ENCODE assay signal across 35 cellular contexts in genomic region chr7:128726673-128727072, GRCh38. TPM values are rescaled to one million over a fixed set of nuclear protein-coding genes. Genes with fewer than 3 reads are reported as not detected.
"Had no signal": no experiment of that assay in that cellular context is flagged by ENCODE, and none has a peak within 500 bp of the region (broad histone marks: within the 10 kb centered on the region; RNA-seq: fewer than 3 reads in every experiment).

No MANE protein-coding gene starts in this region.

- H3K36me3 Mint-ChIP-seq: activated naive CD4-positive, alpha-beta T cell treated with anti-CD3 and anti-CD28 coated beads, Interleukin-2, amount 50 U/mL, for 24 hours; activated naive CD8-positive, alpha-beta T cell treated with anti-CD3 and anti-CD28 coated beads, Interleukin-2, amount 10 ng/mL, durations not matched to agents 7 days and 5 days; WTC11 had no signal

- H3K27ac Mint-ChIP-seq: activated CD4-positive, alpha-beta T cell treated with anti-CD3 and anti-CD28 coated beads for 36 hours; activated CD4-positive, alpha-beta T cell treated with anti-CD3 and anti-CD28 coated beads, Interleukin-2, amount 10 ng/mL, durations not matched to agents 7 days and 5 days; activated CD8-positive, alpha-beta T cell treated with anti-CD3 and anti-CD28 coated beads, Interleukin-2, amount 10 ng/mL, durations not matched to agents 7 days and 5 days; activated naive CD4-positive, alpha-beta T cell treated with anti-CD3 and anti-CD28 coated beads, Interleukin-2, amount 50 U/mL, for 24 hours; activated naive CD8-positive, alpha-beta T cell treated with anti-CD3 and anti-CD28 coated beads, Interleukin-2, amount 10 ng/mL, durations not matched to agents 7 days and 5 days; activated T-cell treated with anti-CD3 and anti-CD28 coated beads, Interleukin-2, amount 50 U/mL, for 24 hours; activated T-helper 2 cell treated with anti-CD3 and anti-CD28 coated beads, Interferon-gamma antibody, Interleukin-2, Interleukin-4, amounts not matched to agents 10 μg/mL and 5 μg/mL and 100 μg/mL, durations not matched to agents 14 hours and 24 hours and 36 hours; T-helper 1 cell treated with Interleukin-12 subunit alpha and Interleukin-12 subunit beta and Interleukin-4 antibody, amounts not matched to agents 30 μg/mL and 1 μg/mL, for 36 hours; T-helper 2 cell treated with Interferon-gamma antibody and Interleukin-4, amounts not matched to agents 5 μg/mL and 100 μg/mL, for 36 hours; WTC11 had no signal

- H3K4me1 ChIP-seq: body of pancreas had no signal

- DNase-seq: activated CD4-positive, alpha-beta T cell treated with anti-CD3 and anti-CD28 coated beads for 36 hours; activated CD4-positive, alpha-beta T cell treated with anti-CD3 and anti-CD28 coated beads, Interleukin-2, amount 10 ng/mL, durations not matched to agents 7 days and 5 days; activated CD4-positive, alpha-beta T cell treated with anti-CD3 and anti-CD28 coated beads, Interleukin-2, amount 50 U/mL, for 48 hours; activated CD8-positive, alpha-beta T cell treated with anti-CD3 and anti-CD28 coated beads, Interleukin-2, amount 10 ng/mL, durations not matched to agents 7 days and 5 days; activated gamma-delta T cell; activated naive CD4-positive, alpha-beta T cell treated with Interleukin-2 at 50 U/mL for 16 hours; activated naive CD8-positive, alpha-beta T cell treated with anti-CD3 and anti-CD28 coated beads, Interleukin-2, amount 10 ng/mL, durations not matched to agents 7 days and 5 days; activated T-cell treated with anti-CD3 and anti-CD28 coated beads, Interleukin-2, amount 50 U/mL, for 24 hours; body of pancreas; MM.1S; MV-4-11; NCI-H1092; NCI-H146; NCI-H1930; NCI-H2081 treated with DMSO at 0.1 percent for 48 hours; NCI-H345; NCI-H524 treated with DMSO at 0.1 percent for 48 hours; SHP77; SJCRH30 had no signal

- FAIRE-seq: astrocyte, TTC549 had no signal

- H3K27ac ChIP-seq: body of pancreas, cardiac muscle cell, KMS-11, SJCRH30, SK-N-MC had no signal

- ATAC-seq: activated CD4-positive, alpha-beta T cell treated with anti-CD3 and anti-CD28 coated beads for 36 hours; activated CD4-positive, CD25-positive, alpha-beta regulatory T cell treated with anti-CD3 and anti-CD28 coated beads, Interleukin-2, amount 50 U/mL, for 24 hours; activated CD8-positive, alpha-beta T cell treated with anti-CD3 and anti-CD28 coated beads, Interleukin-2, amount 10 ng/mL, durations not matched to agents 7 days and 5 days; body of pancreas; Panc1; WTC11 had no signal

- H3K9me3 Mint-ChIP-seq: activated CD4-positive, alpha-beta T cell treated with anti-CD3 and anti-CD28 coated beads, Interleukin-2, amount 10 ng/mL, durations not matched to agents 7 days and 5 days; activated naive CD4-positive, alpha-beta T cell treated with anti-CD3 and anti-CD28 coated beads, Interleukin-2, amount 50 U/mL, for 24 hours; activated naive CD8-positive, alpha-beta T cell treated with anti-CD3 and anti-CD28 coated beads, Interleukin-2, amount 10 ng/mL, durations not matched to agents 7 days and 5 days; activated T-cell treated with anti-CD3 and anti-CD28 coated beads, Interleukin-2, amount 50 U/mL, for 24 hours; activated T-helper 2 cell treated with anti-CD3 and anti-CD28 coated beads, Interferon-gamma antibody, Interleukin-2, Interleukin-4, amounts not matched to agents 10 μg/mL and 5 μg/mL and 100 μg/mL, durations not matched to agents 14 hours and 24 hours and 36 hours; central memory CD8-positive, alpha-beta T cell; T-helper 1 cell treated with Interleukin-12 subunit alpha and Interleukin-12 subunit beta and Interleukin-4 antibody, amounts not matched to agents 30 μg/mL and 1 μg/mL, for 36 hours; T-helper 2 cell treated with Interferon-gamma antibody and Interleukin-4, amounts not matched to agents 5 μg/mL and 100 μg/mL, for 36 hours; WTC11 had no signal

- H3K36me3 ChIP-seq: cardiac muscle cell, SJCRH30 had no signal

- H3K4me2 ChIP-seq: KMS-11 had no signal

- H3K4me3 Mint-ChIP-seq: activated CD4-positive, alpha-beta T cell treated with anti-CD3 and anti-CD28 coated beads for 36 hours; activated CD4-positive, alpha-beta T cell treated with anti-CD3 and anti-CD28 coated beads, Interleukin-2, amount 10 ng/mL, durations not matched to agents 7 days and 5 days; activated CD8-positive, alpha-beta T cell treated with anti-CD3 and anti-CD28 coated beads, Interleukin-2, amount 10 ng/mL, durations not matched to agents 7 days and 5 days; activated naive CD4-positive, alpha-beta T cell treated with anti-CD3 and anti-CD28 coated beads, Interleukin-2, amount 50 U/mL, for 24 hours; activated naive CD8-positive, alpha-beta T cell treated with anti-CD3 and anti-CD28 coated beads, Interleukin-2, amount 10 ng/mL, durations not matched to agents 7 days and 5 days; activated T-cell treated with anti-CD3 and anti-CD28 coated beads, Interleukin-2, amount 50 U/mL, for 24 hours; central memory CD8-positive, alpha-beta T cell; T-helper 1 cell treated with Interleukin-12 subunit alpha and Interleukin-12 subunit beta and Interleukin-4 antibody, amounts not matched to agents 30 μg/mL and 1 μg/mL, for 36 hours; T-helper 2 cell treated with Interferon-gamma antibody and Interleukin-4, amounts not matched to agents 5 μg/mL and 100 μg/mL, for 36 hours; WTC11 had no signal

- H3K27me3 ChIP-seq: body of pancreas, cardiac muscle cell had no signal

- H3K9ac ChIP-seq: KMS-11 had no signal

- H3K9me3 ChIP-seq: body of pancreas, SJCRH30 had no signal

- H3K4me3 ChIP-seq: body of pancreas, cardiac muscle cell, SJCRH30, SK-N-MC had no signal

- H3K4me1 Mint-ChIP-seq: activated CD4-positive, alpha-beta T cell treated with anti-CD3 and anti-CD28 coated beads for 36 hours; activated CD4-positive, alpha-beta T cell treated with anti-CD3 and anti-CD28 coated beads, Interleukin-2, amount 10 ng/mL, durations not matched to agents 7 days and 5 days; activated naive CD4-positive, alpha-beta T cell treated with anti-CD3 and anti-CD28 coated beads, Interleukin-2, amount 50 U/mL, for 24 hours; activated naive CD8-positive, alpha-beta T cell treated with anti-CD3 and anti-CD28 coated beads, Interleukin-2, amount 10 ng/mL, durations not matched to agents 7 days and 5 days; central memory CD8-positive, alpha-beta T cell; WTC11 had no signal

RNA-seq across cellular contexts. Expression of gene OPN1SW, which starts 48.9 kb away (rescaled TPM):
- total RNA-seq: activated CD4-positive, alpha-beta T cell treated with anti-CD3 and anti-CD28 coated beads for 36 hours; activated CD4-positive, alpha-beta T cell treated with anti-CD3 and anti-CD28 coated beads, Interleukin-2, amount 10 ng/mL, durations not matched to agents 7 days and 5 days; activated CD8-positive, alpha-beta T cell treated with anti-CD3 and anti-CD28 coated beads, Interleukin-2, amount 10 ng/mL, durations not matched to agents 7 days and 5 days; activated naive CD8-positive, alpha-beta T cell treated with anti-CD3 and anti-CD28 coated beads, Interleukin-2, amount 10 ng/mL, durations not matched to agents 7 days and 5 days; activated T-helper 2 cell treated with anti-CD3 and anti-CD28 coated beads, Interferon-gamma antibody, Interleukin-2, Interleukin-4, amounts not matched to agents 10 μg/mL and 5 μg/mL and 100 μg/mL, durations not matched to agents 14 hours and 24 hours and 36 hours; astrocyte; body of pancreas; cardiac muscle cell; NCI-H460; RPMI7951; SJCRH30; WTC11 had no signal
- polyA plus RNA-seq: adipose tissue had no signal
